ENCODE assay signal across 10 cellular contexts in the genomic region with DNA sequence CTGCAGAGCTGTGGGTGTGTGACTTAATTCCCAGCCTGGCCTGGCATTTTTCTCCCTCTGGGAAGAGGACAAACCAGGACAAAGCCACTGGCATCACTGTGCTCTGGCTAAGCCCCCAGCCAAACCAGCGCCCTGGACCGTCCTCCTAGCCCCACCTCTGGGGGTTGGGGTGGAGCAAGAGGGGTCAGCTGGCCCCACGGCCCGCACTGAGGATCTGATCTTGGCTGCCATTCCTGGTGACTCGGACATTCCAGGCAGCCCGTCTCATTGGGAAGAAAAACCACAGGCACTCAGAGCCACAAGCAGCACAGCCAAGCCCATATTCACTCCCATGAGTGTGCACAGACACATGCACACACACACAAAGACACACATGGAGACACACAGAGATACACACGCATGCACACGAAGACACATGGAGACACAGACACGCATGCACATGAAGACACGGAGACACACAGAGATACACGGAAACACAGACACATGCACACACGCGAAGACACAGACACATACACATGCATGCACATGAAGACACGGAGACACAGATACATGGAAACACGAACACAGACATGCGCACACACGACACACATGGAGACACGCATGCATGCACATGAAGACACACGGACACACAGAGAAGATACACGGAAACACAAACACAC. TPM values are rescaled to one million over a fixed set of nuclear protein-coding genes. Genes with fewer than 3 reads are reported as not detected.
DNase-seq lines count a peak whose midpoint lies in the region; ATAC-seq and TF ChIP-seq lines count a peak whose summit lies in the region.
"Had no signal": no experiment of that assay in that cellular context is flagged by ENCODE, and none has a peak within 500 bp of the region (broad histone marks: within the 10 kb centered on the region; RNA-seq: fewer than 3 reads in every experiment).

No MANE protein-coding gene starts in this region.

- CTCF ChIA-PET in activated naive CD4-positive, alpha-beta T cell treated with anti-CD3 and anti-CD28 coated beads, Interleukin-2, amount 10 ng/mL, durations not matched to agents 7 days and 5 days (lab: Charles Lee): no interaction called here
- CTCF ChIA-PET in CD8-positive, alpha-beta T cell (lab: Charles Lee): no interaction called here

- no peaks in the 10 kb centered on the region for H3K36me3 Mint-ChIP-seq in activated naive CD4-positive, alpha-beta T cell treated with anti-CD3 and anti-CD28 coated beads, Interleukin-2, amount 10 ng/mL, durations not matched to agents 7 days and 5 days
- no peaks in the 10 kb centered on the region for H3K36me3 Mint-ChIP-seq in CD8-positive, alpha-beta T cell

- POLR2A ChIA-PET in CD8-positive, alpha-beta T cell (lab: Charles Lee): no interaction called here

- peaks cover 27% of the 10 kb centered on the region for H3K4me1 ChIP-seq in CD8-positive, alpha-beta T cell (ENCODE audit: insufficient read depth, low read length)

- H3K4me3 Mint-ChIP-seq in activated naive CD4-positive, alpha-beta T cell treated with anti-CD3 and anti-CD28 coated beads, Interleukin-2, amount 10 ng/mL, durations not matched to agents 7 days and 5 days: no peak overlapping the region
- H3K4me3 Mint-ChIP-seq in CD8-positive, alpha-beta T cell: no peak overlapping the region

- no peaks in the 10 kb centered on the region for H3K27me3 ChIP-seq in CD8-positive, alpha-beta T cell (ENCODE audit: insufficient read depth, low read length)

- no peak overlapping the region for H3K27ac ChIP-seq in CD8-positive, alpha-beta T cell (ENCODE audit: low read depth, low read length)

- peaks cover 19% of the 10 kb centered on the region for H3K4me1 Mint-ChIP-seq in activated naive CD4-positive, alpha-beta T cell treated with anti-CD3 and anti-CD28 coated beads, Interleukin-2, amount 10 ng/mL, durations not matched to agents 7 days and 5 days
- H3K4me1 Mint-ChIP-seq in CD8-positive, alpha-beta T cell (ENCODE audit: low read depth): peaks cover 24% of the 10 kb centered on the region

- ATAC-seq in omental fat pad (ENCODE audit: low FRiP score): peak; percentile 25
- ATAC-seq in HG02970 (IDR thresholded peaks at IDR 0.05; ENCODE audit: low FRiP score, unreplicated experiment): no peak
- no peak for ATAC-seq in CD8-positive, alpha-beta T cell
- no peak for ATAC-seq in GM21786 (IDR thresholded peaks at IDR 0.05; ENCODE audit: unreplicated experiment)

- intact Hi-C loops in CD8-positive, alpha-beta T cell (cut with DNase I, micrococcal nuclease): no loop called here

- no peaks in the 10 kb centered on the region for H3K9me3 ChIP-seq in CD8-positive, alpha-beta T cell (ENCODE audit: low read length)

- H3K4me3 ChIP-seq in fibroblast of the aortic adventitia (ENCODE audit: low read depth, low read length): peak overlapping the region; percentile 1
- no peak overlapping the region for H3K4me3 ChIP-seq in CD8-positive, alpha-beta T cell (ENCODE audit: low read depth, low read length)

- H3K9me3 Mint-ChIP-seq in activated naive CD4-positive, alpha-beta T cell treated with anti-CD3 and anti-CD28 coated beads, Interleukin-2, amount 10 ng/mL, durations not matched to agents 7 days and 5 days: no peaks in the 10 kb centered on the region
- no peaks in the 10 kb centered on the region for H3K9me3 Mint-ChIP-seq in CD8-positive, alpha-beta T cell

- peak; percentile 44; the same call in 1 of the 2 replicates for TF ChIP-seq POLR2A in Raji (IDR thresholded peaks at IDR 0.05; ENCODE audit: insufficient read depth, low read depth, low read length)

- TF ChIP-seq CTCF in AG09319 (IDR thresholded peaks at IDR 0.05; ENCODE audit: low read depth, low read length): no peak
- no peak for TF ChIP-seq CTCF in fibroblast of the aortic adventitia (IDR thresholded peaks at IDR 0.05; ENCODE audit: insufficient read depth, low read length)
- no peak for TF ChIP-seq CTCF in omental fat pad (IDR thresholded peaks at IDR 0.05)
- no peak for TF ChIP-seq CTCF in CD8-positive, alpha-beta T cell (IDR thresholded peaks at IDR 0.05)

- no peaks in the 10 kb centered on the region for H3K36me3 ChIP-seq in CD8-positive, alpha-beta T cell (ENCODE audit: insufficient read depth, low read length)

- peaks cover 73% of the 10 kb centered on the region for H3K27me3 Mint-ChIP-seq in activated naive CD4-positive, alpha-beta T cell treated with anti-CD3 and anti-CD28 coated beads, Interleukin-2, amount 10 ng/mL, durations not matched to agents 7 days and 5 days
- H3K27me3 Mint-ChIP-seq in CD8-positive, alpha-beta T cell (ENCODE audit: low read depth): peaks cover 6% of the 10 kb centered on the region

- DNase-seq in AG09319 (ENCODE audit: extremely low read depth, low read depth) (peak; percentile 89), fibroblast of the aortic adventitia (ENCODE audit: low read depth) (peak; percentile 94), omental fat pad (ENCODE audit: low spot score) (no peak)
- no peak for DNase-seq in activated naive CD4-positive, alpha-beta T cell treated with anti-CD3 and anti-CD28 coated beads, Interleukin-2, amount 10 ng/mL, durations not matched to agents 7 days and 5 days
- no peak for DNase-seq in CD8-positive, alpha-beta T cell
- DNase-seq: COR-L47 had no signal

- H3K27ac Mint-ChIP-seq in activated naive CD4-positive, alpha-beta T cell treated with anti-CD3 and anti-CD28 coated beads, Interleukin-2, amount 10 ng/mL, durations not matched to agents 7 days and 5 days: no peak overlapping the region
- no peak overlapping the region for H3K27ac Mint-ChIP-seq in CD8-positive, alpha-beta T cell

RNA-seq across cellular contexts. Expression of a gene that starts 2.3 kb away (rescaled TPM):
- 367 and 605 TPM in 2 replicates for total RNA-seq in fibroblast of the aortic adventitia (ENCODE audit: low replicate concordance)
- total RNA-seq in omental fat pad: 100 to 1,000 TPM in 1 of 4 donors, 10 to 100 TPM in 3; 78.2 to 147 (median 83.3) TPM
- total RNA-seq in CD8-positive, alpha-beta T cell: 1 to 10 TPM; 7.5 to 9.3 TPM
- total RNA-seq: dermis microvascular lymphatic vessel endothelial cell had no signal

RNA-seq across cellular contexts. Expression of a gene that starts 11.4 kb away (rescaled TPM):
- total RNA-seq in fibroblast of the aortic adventitia (ENCODE audit: low replicate concordance) (31.3 and 89.0 TPM in 2 replicates), omental fat pad (10 to 100 TPM; 56.6 to 65.0 (median 61.8) TPM)
- total RNA-seq in CD8-positive, alpha-beta T cell: 10 to 100 TPM; 44.5 to 45.5 TPM

RNA-seq across cellular contexts. Expression of a gene that starts 14.4 kb away (rescaled TPM):
- total RNA-seq in fibroblast of the aortic adventitia (ENCODE audit: low replicate concordance) (71.1 and 82.0 TPM in 2 replicates), omental fat pad (100 to 1,000 TPM in 3 of 4 donors, 10 to 100 TPM in 1; 96.3 to 115 (median 105) TPM)
- 10 to 100 TPM; 58.4 to 62.6 TPM for total RNA-seq in CD8-positive, alpha-beta T cell

RNA-seq across cellular contexts. Expression of a gene that starts 29.6 kb away (rescaled TPM):
- total RNA-seq in fibroblast of the aortic adventitia (ENCODE audit: low replicate concordance) (0.09 and 0.57 TPM in 2 replicates), omental fat pad (under 1 TPM; 0.12 to 0.32 (median 0.16) TPM)
- under 1 TPM; 0.58 to 0.73 TPM for total RNA-seq in CD8-positive, alpha-beta T cell

RNA-seq across cellular contexts. Expression of a gene that starts 36.0 kb away (rescaled TPM):
- total RNA-seq in fibroblast of the aortic adventitia (ENCODE audit: low replicate concordance) (9.4 and 17.7 TPM in 2 replicates), omental fat pad (10 to 100 TPM in 2 of 4 donors, 1 to 10 TPM in 2; 8.5 to 18.6 (median 11.5) TPM)
- total RNA-seq in CD8-positive, alpha-beta T cell: 1 to 10 TPM; 7.3 to 7.9 TPM

Comparison
In these comparisons a context has a peak if more than half of its experiments do, and no peak if none do; other contexts are left out.
1. DNase-seq: peak in AG09319 (single experiment) and fibroblast of the aortic adventitia (single experiment); none in omental fat pad (single experiment), activated naive CD4-positive, alpha-beta T cell treated with anti-CD3 and anti-CD28 coated beads, Interleukin-2, amount 10 ng/mL, durations not matched to agents 7 days and 5 days (single experiment) and CD8-positive, alpha-beta T cell (0 of 7).
2. RNA of a gene that starts 2.3 kb away (total RNA-seq): 367 to 605 TPM in fibroblast of the aortic adventitia and 78.2 to 147 TPM in omental fat pad; 7.5 to 9.3 TPM in CD8-positive, alpha-beta T cell; every median in the first group is over 4 times any median in the second.